In genomic region chr2:106098081-106098480, GRCh38 we compare ENCODE assay signal across 9 cellular contexts.
DNase-seq lines count a peak whose midpoint lies in the region; ATAC-seq, FAIRE-seq and TF ChIP-seq lines count a peak whose summit lies in the region.
"Had no signal": no experiment of that assay in that cellular context is flagged by ENCODE, and none has a peak within 500 bp of the region (broad histone marks: within the 10 kb centered on the region; RNA-seq: fewer than 3 reads in every experiment).

No MANE protein-coding gene starts in this region.

- H3K9me3 Mint-ChIP-seq in Caco-2 (ENCODE audit: unreplicated experiment) = no peaks in the 10 kb centered on the region
- H3K9me3 Mint-ChIP-seq in activated T-helper 17 cell treated with anti-CD3 and anti-CD28 coated beads, Interleukin-2, amount 50 U/mL, for 72 hours = no peaks in the 10 kb centered on the region

- H4K20me1 ChIP-seq in HCT116 (ENCODE audit: insufficient read depth) = no peaks in the 10 kb centered on the region; the same call in 1 of the 2 replicates
- H4K20me1 ChIP-seq in HepG2 (ENCODE audit: insufficient read depth, low read length) = no peaks in the 10 kb centered on the region

- H3K4me1 ChIP-seq in Caco-2 (no peaks in the 10 kb centered on the region), HCT116 (ENCODE audit: control insufficient read depth in 1 of 2, insufficient read depth in 2 of 2, low read length in 2 of 2) (no peaks in the 10 kb centered on the region), HepG2 (ENCODE audit: insufficient read depth, low read length) (no peaks in the 10 kb centered on the region), tibial artery (no peaks in the 10 kb centered on the region)
- H3K4me1 ChIP-seq: testis had no signal

- no peak for TF ChIP-seq EP300 in HepG2 (IDR thresholded peaks at IDR 0.05; ENCODE audit: low read depth in 2 of 2, low read length in 2 of 2)
- no peak for TF ChIP-seq EP300 in HepG2 (CRISPR knock-in tag; IDR thresholded peaks at IDR 0.05; ENCODE audit: borderline replicate concordance)

- H3K4me2 ChIP-seq in HCT116 (ENCODE audit: low read length) = no peak overlapping the region
- H3K4me2 ChIP-seq in HepG2 (ENCODE audit: low read depth, low read length) = no peak overlapping the region

- no peaks in the 10 kb centered on the region for H3K27me3 Mint-ChIP-seq in Caco-2 (ENCODE audit: insufficient read depth, unreplicated experiment)
- H3K27me3 Mint-ChIP-seq in activated T-helper 17 cell treated with anti-CD3 and anti-CD28 coated beads, Interleukin-2, amount 50 U/mL, for 72 hours = no peaks in the 10 kb centered on the region

- CTCF ChIA-PET in Caco-2 (lab: Charles Lee) = no interaction called here
- CTCF ChIA-PET in HCT116 (lab: Charles Lee) = interaction anchor here (0.8 to 1.9 kb wide), 2 partner anchors 445 to 521 kb away, joined by 3 to 4 read pairs; no protein-coding TSS in a partner anchor
- CTCF ChIA-PET in HepG2 (lab: Yijun Ruan, JAX; ENCODE audit: low intra/inter-chr PET ratio, low total read pairs) = no interaction called here

- H2AFZ ChIP-seq in HCT116 (ENCODE audit: low read depth, low read length, poor library complexity, severe bottlenecking) (no peak overlapping the region), HepG2 (ENCODE audit: low read length) (no peak overlapping the region)

- peak; percentile 32 for TF ChIP-seq CTCF in Caco-2 (IDR thresholded peaks at IDR 0.05; ENCODE audit: insufficient read depth in 1 of 2, low read depth in 1 of 2, low read length in 1 of 2, severe bottlenecking in 1 of 2, unreplicated experiment in 1 of 2)
- TF ChIP-seq CTCF in HCT116 (IDR thresholded peaks at IDR 0.05 in 2 of 3, conservative IDR thresholded peaks at IDR 0.05 in 1 of 3; ENCODE audit: borderline replicate concordance in 1 of 3, insufficient read depth in 1 of 3, low read depth in 2 of 3, low read length in 2 of 3) = peak; percentile 15 to 57 (median 57); a peak in 4 of 6 replicates
- peak; percentile 62 for TF ChIP-seq CTCF in HepG2 (CRISPR knock-in tag; IDR thresholded peaks at IDR 0.05)
- TF ChIP-seq CTCF in tibial artery (IDR thresholded peaks at IDR 0.05) = peak in 1 of 2 experiments; percentile 8

- ATAC-seq in HCT116 = peak; percentile 75
- no peak for ATAC-seq in activated T-helper 17 cell treated with anti-CD3 and anti-CD28 coated beads, Interleukin-2, amount 50 U/mL, for 72 hours (replicated peaks)
- peak; percentile 63 for ATAC-seq in HepG2
- no peak for ATAC-seq in GM18909 (IDR thresholded peaks at IDR 0.05; ENCODE audit: poor library complexity, unreplicated experiment)

- DNase-seq in Caco-2 (peak in 1 of 2 experiments; percentile 41), HCT116 (ENCODE audit: low read depth, low spot score) (no peak), HepG2 (ENCODE audit: low spot score) (peak; percentile 13), NCI-H1417 treated with DMSO at 0.1 percent for 48 hours (lab: John Stamatoyannopoulos, UW) (no peak), head of caudate nucleus (no peak), tibial artery (no peak)
- DNase-seq: testis had no signal

- peaks cover 27% of the 10 kb centered on the region for H3K36me3 Mint-ChIP-seq in Caco-2 (ENCODE audit: insufficient read depth, unreplicated experiment)
- H3K36me3 Mint-ChIP-seq in activated T-helper 17 cell treated with anti-CD3 and anti-CD28 coated beads, Interleukin-2, amount 50 U/mL, for 72 hours (ENCODE audit: low read depth) = peaks cover 82% of the 10 kb centered on the region

- in situ Hi-C loops in HepG2 (cut with HindIII; ENCODE audit: extremely low pct_ligation_motif_present, low pct_unique_long_range_greater_than_20kb) = no loop called here

- TF ChIP-seq POLR2A in HCT116 (IDR thresholded peaks at IDR 0.05; ENCODE audit: borderline replicate concordance, extremely low read depth, insufficient read depth, insufficient read length) = no peak
- TF ChIP-seq POLR2A in HepG2 (IDR thresholded peaks at IDR 0.05; ENCODE audit: insufficient read depth in 1 of 2, low read depth in 2 of 2, low read length in 2 of 2) = no peak

- no peak overlapping the region for H3K4me3 Mint-ChIP-seq in Caco-2 (ENCODE audit: unreplicated experiment)
- H3K4me3 Mint-ChIP-seq in activated T-helper 17 cell treated with anti-CD3 and anti-CD28 coated beads, Interleukin-2, amount 50 U/mL, for 72 hours = no peak overlapping the region

- H3K27me3 ChIP-seq in Caco-2 (replicated peaks; ENCODE audit: control insufficient read depth, insufficient read depth, low read length) (no peaks in the 10 kb centered on the region), HCT116 (ENCODE audit: insufficient read depth, low read length) (no peaks in the 10 kb centered on the region), HepG2 (ENCODE audit: control insufficient read depth in 1 of 2, insufficient read depth in 2 of 2, low read length in 2 of 2) (no peaks in the 10 kb centered on the region), tibial artery (no peaks in the 10 kb centered on the region)
- H3K27me3 ChIP-seq: testis had no signal

- intact Hi-C loops in Caco-2 (cut with micrococcal nuclease; ENCODE audit: unreplicated experiment) = no loop called here
- intact Hi-C loops in HCT116 (cut with micrococcal nuclease) = loop anchor here (1.0 kb wide), 1 partner anchor 522 kb away; no protein-coding TSS in a partner anchor
- intact Hi-C loops in HepG2 (cut with micrococcal nuclease; ENCODE audit: unreplicated experiment) = no loop called here
- intact Hi-C loops in head of caudate nucleus (cut with DNase I) = no loop called here
- intact Hi-C loops in tibial artery (cut with DNase I; ENCODE audit: low total_unique reads) = loop anchor here (10.0 kb wide), 1 partner anchor 523 kb away; no protein-coding TSS in a partner anchor

- peak; percentile 67 for TF ChIP-seq RAD21 in HCT116 (IDR thresholded peaks at IDR 0.05; ENCODE audit: low read depth)
- TF ChIP-seq RAD21 in HepG2 (CRISPR knock-in tag; IDR thresholded peaks at IDR 0.05) = peak; percentile 36; the same call in 1 of the 2 replicates

- H3K9me2 ChIP-seq in HCT116 (ENCODE audit: insufficient read depth) = no peaks in the 10 kb centered on the region

- no peaks in the 10 kb centered on the region; the same call in none of the 2 replicates for H3K36me3 ChIP-seq in Caco-2 (ENCODE audit: control insufficient read depth, insufficient read depth, low read length)
- H3K36me3 ChIP-seq in HCT116 (ENCODE audit: control insufficient read depth in 1 of 2, insufficient read depth in 2 of 2, low read length in 2 of 2) = peaks cover 0 to 12% of the 10 kb centered on the region in 2 experiments; a peak in 2 of 4 replicates
- peaks cover 19 to 64% of the 10 kb centered on the region in 2 experiments for H3K36me3 ChIP-seq in HepG2 (replicated peaks in 1 of 2; ENCODE audit: control insufficient read depth in 1 of 2, insufficient read depth in 2 of 2, low read length in 2 of 2)
- H3K36me3 ChIP-seq in tibial artery = peaks cover 0 to 57% (median 51%) of the 10 kb centered on the region in 3 donors

- H3K79me2 ChIP-seq in HCT116 (ENCODE audit: insufficient read depth, low read length) = no peaks in the 10 kb centered on the region
- H3K79me2 ChIP-seq in HepG2 (ENCODE audit: insufficient read depth, low read length) = no peaks in the 10 kb centered on the region

- WGBS in HepG2 (ENCODE audit: low lambda C conversion rate) = 64% methylated on average over 3 of the region's 3 CpGs

- RAD21 ChIA-PET in HCT116 (lab: Charles Lee; ENCODE audit: low non-redundant PET in 1 of 2, low total read pairs in 2 of 2, uncharacterized antibody in 2 of 2, unreplicated experiment in 2 of 2) = no interaction called here

- H3K27ac Mint-ChIP-seq in Caco-2 (ENCODE audit: unreplicated experiment) = no peak overlapping the region
- peak overlapping the region; percentile 9 for H3K27ac Mint-ChIP-seq in activated T-helper 17 cell treated with anti-CD3 and anti-CD28 coated beads, Interleukin-2, amount 50 U/mL, for 72 hours

- H3K9ac ChIP-seq in HCT116 (ENCODE audit: low read length) (no peak overlapping the region), HepG2 (ENCODE audit: insufficient read depth, low read depth, low read length) (no peak overlapping the region)

- no TSS peak for BruUV-seq in Caco-2 (replicated peaks; lab: Mats Ljungman, UMichigan)
- BruUV-seq in HCT116 (replicated peaks; lab: Mats Ljungman, UMichigan) = no TSS peak
- no TSS peak for BruUV-seq in HepG2 (replicated peaks; lab: Mats Ljungman, UMichigan)

- POLR2A ChIA-PET in Caco-2 (lab: Charles Lee) (no interaction called here), HCT116 (lab: Charles Lee) (no interaction called here), HepG2 (lab: Yijun Ruan, JAX) (no interaction called here)

- no peaks in the 10 kb centered on the region for H3K9me3 ChIP-seq in Caco-2
- no peaks in the 10 kb centered on the region for H3K9me3 ChIP-seq in HCT116 (ENCODE audit: control insufficient read depth in 1 of 2, insufficient read depth in 1 of 2, low read depth in 1 of 2, low read length in 2 of 2)
- H3K9me3 ChIP-seq in HepG2 (ENCODE audit: low read length) = no peaks in the 10 kb centered on the region
- no peaks in the 10 kb centered on the region for H3K9me3 ChIP-seq in tibial artery
- H3K9me3 ChIP-seq: testis had no signal

- H3K27ac ChIP-seq in HCT116 (ENCODE audit: low read depth, low read length) (no peak overlapping the region), HepG2 (ENCODE audit: extremely low read length, insufficient read depth, low read length) (no peak overlapping the region), tibial artery (no peak overlapping the region)
- H3K27ac ChIP-seq: testis had no signal

- H3K4me3 ChIP-seq in Caco-2 (ENCODE audit: low read depth, low read length) (no peak overlapping the region), HCT116 (replicated peaks in 1 of 2; ENCODE audit: low read depth in 1 of 2, low read length in 2 of 2) (no peak overlapping the region), HepG2 (replicated peaks in 1 of 3; ENCODE audit: insufficient read depth in 1 of 3, low read depth in 2 of 3, low read length in 3 of 3) (no peak overlapping the region), tibial artery (no peak overlapping the region)
- H3K4me3 ChIP-seq: testis had no signal

- H3K4me1 Mint-ChIP-seq in Caco-2 (ENCODE audit: low read depth, unreplicated experiment) = no peaks in the 10 kb centered on the region
- H3K4me1 Mint-ChIP-seq in activated T-helper 17 cell treated with anti-CD3 and anti-CD28 coated beads, Interleukin-2, amount 50 U/mL, for 72 hours = peaks cover 17% of the 10 kb centered on the region

- no peak for FAIRE-seq in HepG2 (lab: Jason Lieb, UNC)

TF ChIP-seq in HCT116, 20 proteins besides CTCF, POLR2A, EP300 and RAD21 (continues in another document):
- TF ChIP-seq ELF1 (IDR thresholded peaks at IDR 0.05; ENCODE audit: borderline replicate concordance, low read depth) = no peak
- no peak for TF ChIP-seq POLR2AphosphoS5 (IDR thresholded peaks at IDR 0.05; ENCODE audit: low read depth, low read length)
- TF ChIP-seq FOSL1 (IDR thresholded peaks at IDR 0.05; ENCODE audit: low read depth) = no peak
- no peak for TF ChIP-seq YY1 (IDR thresholded peaks at IDR 0.05; ENCODE audit: extremely low read depth, insufficient replicate concordance, low read depth, low read length)

TF ChIP-seq in HepG2, 621 proteins besides CTCF, POLR2A, EP300 and RAD21 (continues in another document):
- no peak for TF ChIP-seq SMARCE1 (IDR thresholded peaks at IDR 0.05; ENCODE audit: borderline replicate concordance)
- TF ChIP-seq KLF9 (CRISPR knock-in tag; IDR thresholded peaks at IDR 0.05; ENCODE audit: low read depth) = no peak
- TF ChIP-seq ZEB1 (IDR thresholded peaks at IDR 0.05; ENCODE audit: insufficient replicate concordance, low read depth) = no peak
- TF ChIP-seq IRF2 (CRISPR knock-in tag; IDR thresholded peaks at IDR 0.05) = no peak
- no peak for TF ChIP-seq HMG20A (CRISPR knock-in tag; IDR thresholded peaks at IDR 0.05; ENCODE audit: borderline replicate concordance)

Comparison
In these comparisons a context has a peak if more than half of its experiments do, and no peak if none do; other contexts are left out.
1. ATAC-seq: peak in HCT116 (single experiment) and HepG2 (single experiment); none in activated T-helper 17 cell treated with anti-CD3 and anti-CD28 coated beads, Interleukin-2, amount 50 U/mL, for 72 hours (single experiment) and GM18909 (single experiment).
2. intact Hi-C loops: an anchor here in HCT116 (1.0 kb wide) and tibial artery (10.0 kb wide); none called in Caco-2, HepG2 and head of caudate nucleus.